In the genomic region with DNA sequence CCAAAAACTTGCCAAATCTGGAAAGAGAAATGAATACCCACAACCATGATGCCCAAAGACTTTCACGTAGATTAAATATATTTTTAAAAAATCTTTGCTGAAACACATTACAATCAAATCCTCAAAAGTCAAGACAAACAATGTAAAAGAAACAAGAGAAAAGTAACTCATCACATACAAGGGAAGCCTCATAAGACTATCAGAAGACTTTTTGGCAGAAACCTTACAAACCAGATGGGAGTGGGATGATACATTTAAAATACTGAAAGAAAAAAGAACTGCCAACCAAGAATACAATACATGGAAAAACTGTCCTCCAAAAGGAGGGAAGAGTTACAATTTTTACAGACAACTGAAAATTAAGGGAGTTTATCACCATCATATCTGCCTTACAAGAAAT, we compare ENCODE assay signal across 3 cellular contexts.
"Had no signal": no experiment of that assay in that cellular context is flagged by ENCODE, and none has a peak within 500 bp of the region (broad histone marks: within the 10 kb centered on the region; RNA-seq: fewer than 3 reads in every experiment).

No MANE protein-coding gene starts in this region.

- H3K4me3 ChIP-seq: GM12878 had no signal

- ATAC-seq: GM12878 had no signal

- DNase-seq: GDM1, GF-D8 had no signal
